ENCODE assay signal across 8 cellular contexts in genomic region chr19:47190167-47190727, GRCh38. TPM values are rescaled to one million over a fixed set of nuclear protein-coding genes. Genes with fewer than 3 reads are reported as not detected.
A peak's percentile ranks its signal among the peaks of the same experiment; 100 is the strongest.
DNase-seq lines count a peak whose midpoint lies in the region; ATAC-seq and FAIRE-seq lines count a peak whose summit lies in the region.

No MANE protein-coding gene starts in this region.

- DNase-seq in HTR-8/SVneo (ENCODE audit: insufficient read length, low spot score) (peak; percentile 63), Karpas-422 (no peak), NCI-H146 (lab: John Stamatoyannopoulos, UW) (no peak)
- peak; percentile 48 for DNase-seq in activated CD4-positive, alpha-beta memory T cell treated with anti-CD3 and anti-CD28 coated beads, Interleukin-2, amount 10 ng/mL, durations not matched to agents 7 days and 5 days
- peak; percentile 19 for DNase-seq in effector CD4-positive, alpha-beta T cell
- DNase-seq in stimulated activated effector memory CD8-positive, alpha-beta T cell treated with anti-CD3 and anti-CD28 coated beads, Interleukin-12 subunit alpha, Interleukin-12 subunit beta, amount 100 ng/mL, for 72 hours (ENCODE audit: low spot score in 2 of 2), result peak; percentile 10 to 62

- H3K36me3 ChIP-seq in muscle layer of colon (ENCODE audit: insufficient read depth, low read length), result no peaks in the 10 kb centered on the region
- peaks cover 4% of the 10 kb centered on the region; the same call in 1 of the 2 replicates for H3K36me3 ChIP-seq in Karpas-422 (ENCODE audit: insufficient read depth, low read length)

- no peaks in the 10 kb centered on the region for H3K9me2 ChIP-seq in Karpas-422 (replicated peaks; ENCODE audit: insufficient read depth, low read length)

- CTCF ChIA-PET in activated CD4-positive, alpha-beta memory T cell treated with anti-CD3 and anti-CD28 coated beads, Interleukin-2, amount 10 ng/mL, durations not matched to agents 7 days and 5 days (lab: Charles Lee), result interaction anchor here (1.2 to 1.3 kb wide), 2 partner anchors 20 to 54 kb away, joined by 3 to 5 read pairs; no protein-coding TSS in a partner anchor

- no peak overlapping the region for H2AFZ ChIP-seq in Karpas-422 (ENCODE audit: low read length)

- H3K4me2 ChIP-seq in Karpas-422 (ENCODE audit: low read depth, low read length, poor library complexity, severe bottlenecking), result no peak overlapping the region

- H3K27ac ChIP-seq in muscle layer of colon (ENCODE audit: low read depth, low read length), result peak overlapping the region; percentile 45
- no peak overlapping the region for H3K27ac ChIP-seq in Karpas-422 (ENCODE audit: low read length)

- POLR2A ChIA-PET in activated CD4-positive, alpha-beta memory T cell treated with anti-CD3 and anti-CD28 coated beads, Interleukin-2, amount 10 ng/mL, durations not matched to agents 7 days and 5 days (lab: Charles Lee), result interaction anchor here (0.9 to 1.6 kb wide), 5 partner anchors 11 to 66 kb away, joined by 3 to 9 read pairs (median 3); partner anchors contain the start of gene CCDC9

- H3K4me1 Mint-ChIP-seq in activated CD4-positive, alpha-beta memory T cell treated with anti-CD3 and anti-CD28 coated beads, Interleukin-2, amount 10 ng/mL, durations not matched to agents 7 days and 5 days, result peaks cover 53% of the 10 kb centered on the region
- H3K4me1 Mint-ChIP-seq in stimulated activated effector memory CD8-positive, alpha-beta T cell treated with anti-CD3 and anti-CD28 coated beads, Interleukin-12 subunit alpha, Interleukin-12 subunit beta, amount 100 ng/mL, for 72 hours, result peaks cover 51% of the 10 kb centered on the region

- H3K9me3 ChIP-seq in muscle layer of colon (ENCODE audit: low read length) (no peaks in the 10 kb centered on the region), Karpas-422 (ENCODE audit: low read length) (no peaks in the 10 kb centered on the region)

- H3K9me3 Mint-ChIP-seq in activated CD4-positive, alpha-beta memory T cell treated with anti-CD3 and anti-CD28 coated beads, Interleukin-2, amount 10 ng/mL, durations not matched to agents 7 days and 5 days, result no peaks in the 10 kb centered on the region
- H3K9me3 Mint-ChIP-seq in stimulated activated effector memory CD8-positive, alpha-beta T cell treated with anti-CD3 and anti-CD28 coated beads, Interleukin-12 subunit alpha, Interleukin-12 subunit beta, amount 100 ng/mL, for 72 hours, result no peaks in the 10 kb centered on the region

- H3K4me3 ChIP-seq in muscle layer of colon (ENCODE audit: low read depth in 1 of 2, low read length in 2 of 2) (peak overlapping the region in 1 of 2 donors; percentile 26), Karpas-422 (ENCODE audit: low read length) (no peak overlapping the region)

- H3K27me3 Mint-ChIP-seq in activated CD4-positive, alpha-beta memory T cell treated with anti-CD3 and anti-CD28 coated beads, Interleukin-2, amount 10 ng/mL, durations not matched to agents 7 days and 5 days, result no peaks in the 10 kb centered on the region

- H3K4me3 Mint-ChIP-seq in activated CD4-positive, alpha-beta memory T cell treated with anti-CD3 and anti-CD28 coated beads, Interleukin-2, amount 10 ng/mL, durations not matched to agents 7 days and 5 days, result no peak overlapping the region
- peak overlapping the region; percentile 46 for H3K4me3 Mint-ChIP-seq in stimulated activated effector memory CD8-positive, alpha-beta T cell treated with anti-CD3 and anti-CD28 coated beads, Interleukin-12 subunit alpha, Interleukin-12 subunit beta, amount 100 ng/mL, for 72 hours

- FAIRE-seq in HTR-8/SVneo (lab: Jason Lieb, UNC), result no peak

- H4K20me1 ChIP-seq in Karpas-422 (ENCODE audit: insufficient read depth, low read depth, low read length), result no peaks in the 10 kb centered on the region

- H3K27ac Mint-ChIP-seq in activated CD4-positive, alpha-beta memory T cell treated with anti-CD3 and anti-CD28 coated beads, Interleukin-2, amount 10 ng/mL, durations not matched to agents 7 days and 5 days, result peak overlapping the region; percentile 57
- peak overlapping the region; percentile 72 for H3K27ac Mint-ChIP-seq in stimulated activated effector memory CD8-positive, alpha-beta T cell treated with anti-CD3 and anti-CD28 coated beads, Interleukin-12 subunit alpha, Interleukin-12 subunit beta, amount 100 ng/mL, for 72 hours

- peaks cover 49% of the 10 kb centered on the region for H3K36me3 Mint-ChIP-seq in activated CD4-positive, alpha-beta memory T cell treated with anti-CD3 and anti-CD28 coated beads, Interleukin-2, amount 10 ng/mL, durations not matched to agents 7 days and 5 days (ENCODE audit: low read depth)
- H3K36me3 Mint-ChIP-seq in stimulated activated effector memory CD8-positive, alpha-beta T cell treated with anti-CD3 and anti-CD28 coated beads, Interleukin-12 subunit alpha, Interleukin-12 subunit beta, amount 100 ng/mL, for 72 hours, result peaks cover 63% of the 10 kb centered on the region

- H3K9ac ChIP-seq in muscle layer of colon (ENCODE audit: low read length), result peak overlapping the region; percentile 40
- no peak overlapping the region for H3K9ac ChIP-seq in Karpas-422 (ENCODE audit: low read length)

- no peaks in the 10 kb centered on the region for H3K27me3 ChIP-seq in muscle layer of colon (ENCODE audit: control insufficient read depth in 1 of 2, insufficient read depth in 2 of 2, low read length in 2 of 2)
- H3K27me3 ChIP-seq in Karpas-422 (ENCODE audit: low read length), result no peaks in the 10 kb centered on the region

- peaks cover 52% of the 10 kb centered on the region for H3K4me1 ChIP-seq in muscle layer of colon (ENCODE audit: insufficient read depth, low read length)
- peaks cover 34% of the 10 kb centered on the region for H3K4me1 ChIP-seq in Karpas-422 (ENCODE audit: low read length)

- peaks cover 21% of the 10 kb centered on the region; the same call in 1 of the 2 replicates for H3K79me2 ChIP-seq in Karpas-422 (ENCODE audit: low read length)

- peak; percentile 56 for ATAC-seq in stimulated activated effector memory CD8-positive, alpha-beta T cell treated with anti-CD3 and anti-CD28 coated beads, Interleukin-12 subunit alpha, Interleukin-12 subunit beta, amount 100 ng/mL, for 72 hours
- no peak for ATAC-seq in GM19328 (IDR thresholded peaks at IDR 0.05; ENCODE audit: unreplicated experiment)

RNA-seq across cellular contexts. Expression of gene BBC3, which starts 40.8 kb away (rescaled TPM):
- 10 to 100 TPM; 17.3 to 19.0 TPM for total RNA-seq in activated CD4-positive, alpha-beta memory T cell treated with anti-CD3 and anti-CD28 coated beads, Interleukin-2, amount 10 ng/mL, durations not matched to agents 7 days and 5 days
- total RNA-seq in Karpas-422 (2014; rRNA removed; shearing (Covaris generic); ENCODE audit: low replicate concordance), result 4.0 and 8.9 TPM in 2 replicates

RNA-seq across cellular contexts. Expression of gene SAE1, which starts 59.6 kb away (rescaled TPM):
- total RNA-seq in activated CD4-positive, alpha-beta memory T cell treated with anti-CD3 and anti-CD28 coated beads, Interleukin-2, amount 10 ng/mL, durations not matched to agents 7 days and 5 days, result 100 to 1,000 TPM; 150 TPM
- 47.5 and 83.0 TPM in 2 replicates for total RNA-seq in Karpas-422 (2014; rRNA removed; shearing (Covaris generic); ENCODE audit: low replicate concordance)

Comparison
In these comparisons a context has a peak if more than half of its experiments do, and no peak if none do; other contexts are left out.
1. DNase-seq: peak in HTR-8/SVneo (single experiment), activated CD4-positive, alpha-beta memory T cell treated with anti-CD3 and anti-CD28 coated beads, Interleukin-2, amount 10 ng/mL, durations not matched to agents 7 days and 5 days (single experiment), effector CD4-positive, alpha-beta T cell (single experiment) and stimulated activated effector memory CD8-positive, alpha-beta T cell treated with anti-CD3 and anti-CD28 coated beads, Interleukin-12 subunit alpha, Interleukin-12 subunit beta, amount 100 ng/mL, for 72 hours (2 of 2); none in Karpas-422 (single experiment) and NCI-H146 (single experiment).